ENCODE assay signal across 8 cellular contexts in genomic region chr1:46166521-46167462, GRCh38. TPM values are rescaled to one million over a fixed set of nuclear protein-coding genes. Genes with fewer than 3 reads are reported as not detected.
DNase-seq lines count a peak whose midpoint lies in the region; ATAC-seq and TF ChIP-seq lines count a peak whose summit lies in the region.

No MANE protein-coding gene starts in this region.

- H3K4me1 ChIP-seq in GM23248 (ENCODE audit: insufficient read depth) (no peaks in the 10 kb centered on the region; the same call in 1 of the 2 replicates), tibial artery (peaks cover 0 to 19% (median 10%) of the 10 kb centered on the region in 4 donors)

- no peaks in the 10 kb centered on the region for H3K9me3 Mint-ChIP-seq in natural killer cell

- H3K36me3 Mint-ChIP-seq in natural killer cell, result no peaks in the 10 kb centered on the region

- H3K4me3 Mint-ChIP-seq in natural killer cell, result peak overlapping the region; percentile 93

- H3K27ac ChIP-seq in GM23248 (no peak overlapping the region), tibial artery (peak overlapping the region; percentile 22 to 36)

- no peaks in the 10 kb centered on the region for H3F3A ChIP-seq in GM23248 (ENCODE audit: insufficient read depth)

- no peak for TF ChIP-seq CTCF in natural killer cell (IDR thresholded peaks at IDR 0.05)
- TF ChIP-seq CTCF in tibial artery (IDR thresholded peaks at IDR 0.05), result no peak

- H4K20me1 ChIP-seq in GM23248 (ENCODE audit: insufficient read depth), result no peaks in the 10 kb centered on the region

- H3K27ac Mint-ChIP-seq in natural killer cell, result peak overlapping the region; percentile 46 to 94

- H3K36me3 ChIP-seq in GM23248 (ENCODE audit: low read depth), result no peaks in the 10 kb centered on the region
- H3K36me3 ChIP-seq in tibial artery, result no peaks in the 10 kb centered on the region

- DNase-seq in GM23248 (peak; percentile 45), natural killer cell (peak; percentile 30), tibial artery (peak in 1 of 2 donors; percentile 78)
- DNase-seq in activated CD4-positive, alpha-beta T cell treated with anti-CD3 and anti-CD28 coated beads, Interleukin-2, amount 50 U/mL, for 1 hour, result peak; percentile 25
- peak; percentile 23 for DNase-seq in effector CD8-positive, alpha-beta T cell (lab: John Stamatoyannopoulos, UW)

- WGBS in GM23248 (ENCODE audit: low coverage in 1 of 2, low lambda C conversion rate in 2 of 2, missing lambda C conversion rate in 2 of 2), 2 experiments, result 23 to 24% methylated on average over 45 to 47 of the region's 47 CpGs

- peak overlapping the region; percentile 86 for H2AFZ ChIP-seq in GM23248

- ATAC-seq in natural killer cell (peak; percentile 59 to 75 (median 67)), GM18502 (IDR thresholded peaks at IDR 0.05; ENCODE audit: poor library complexity, unreplicated experiment) (no peak), HG03139 (IDR thresholded peaks at IDR 0.05; ENCODE audit: unreplicated experiment) (no peak), HG03280 (IDR thresholded peaks at IDR 0.05; ENCODE audit: unreplicated experiment) (no peak)

- H3K9me3 ChIP-seq in GM23248 (ENCODE audit: low read depth) (no peaks in the 10 kb centered on the region), tibial artery (no peaks in the 10 kb centered on the region)

- in situ Hi-C loops in GM23248 (cut with MboI), result no loop called here

- H3K4me3 ChIP-seq in GM23248, result peak overlapping the region; percentile 67
- H3K4me3 ChIP-seq in tibial artery, result peak overlapping the region; percentile 42 to 55

- H3K27me3 Mint-ChIP-seq in natural killer cell (ENCODE audit: low read depth in 2 of 2), result peaks cover 0 to 2% of the 10 kb centered on the region in 2 donors

- H3K4me2 ChIP-seq in GM23248 (ENCODE audit: unreplicated experiment), result peak overlapping the region; percentile 85

- H3K9me2 ChIP-seq in GM23248 (ENCODE audit: insufficient read depth), result no peaks in the 10 kb centered on the region

- no peaks in the 10 kb centered on the region for H3K79me2 ChIP-seq in GM23248 (ENCODE audit: insufficient read depth)

- peaks cover 13 to 19% of the 10 kb centered on the region in 2 donors for H3K4me1 Mint-ChIP-seq in natural killer cell

- 0 out of 2 replicates have a peak overlapping the region, but pooled peaks have one; percentile 35 for H3K9ac ChIP-seq in GM23248

- H3K27me3 ChIP-seq in GM23248 (replicated peaks; ENCODE audit: insufficient read depth) (peaks cover 4% of the 10 kb centered on the region), tibial artery (peaks cover 0 to 9% of the 10 kb centered on the region in 2 donors)

- intact Hi-C loops in natural killer cell (cut with micrococcal nuclease), result no loop called here
- intact Hi-C loops in tibial artery (cut with DNase I; ENCODE audit: low total_unique reads), result no loop called here

RNA-seq across cellular contexts. Expression of gene TSPAN1, which starts 8.1 kb away (rescaled TPM):
- total RNA-seq in GM23248 (2014; rRNA removed; shearing (Covaris generic)), result not detected in 2 replicates
- 0.38 and 0.70 TPM in 2 replicates for polyA plus RNA-seq in GM23248 (2016; fragmentation: Nextera tagmentation; extraction: Ambion mirVana)
- not detected for total RNA-seq in natural killer cell

RNA-seq across cellular contexts. Expression of gene P3R3URF, which starts 9.5 kb away (rescaled TPM):
- total RNA-seq in GM23248 (2014; rRNA removed; shearing (Covaris generic)), result not detected in 2 replicates
- not detected in 2 replicates for polyA plus RNA-seq in GM23248 (2016; fragmentation: Nextera tagmentation; extraction: Ambion mirVana)
- not detected for total RNA-seq in natural killer cell

RNA-seq across cellular contexts. Expression of gene POMGNT1, which starts 31.4 kb away (rescaled TPM):
- total RNA-seq in GM23248 (2014; rRNA removed; shearing (Covaris generic)), result 79.1 and 98.6 TPM in 2 replicates
- 57.6 and 58.9 TPM in 2 replicates for polyA plus RNA-seq in GM23248 (2016; fragmentation: Nextera tagmentation; extraction: Ambion mirVana)
- total RNA-seq in natural killer cell, result 10 to 100 TPM; 35.8 to 51.3 (median 47.0) TPM

RNA-seq across cellular contexts. Expression of gene PIK3R3, which starts 34.4 kb away (rescaled TPM):
- 0.76 and 1.9 TPM in 2 replicates for total RNA-seq in GM23248 (2014; rRNA removed; shearing (Covaris generic))
- polyA plus RNA-seq in GM23248 (2016; fragmentation: Nextera tagmentation; extraction: Ambion mirVana), result 1.3 and 1.6 TPM in 2 replicates
- total RNA-seq in natural killer cell, result 1 to 10 TPM; 5.2 to 6.2 (median 5.4) TPM

RNA-seq across cellular contexts. Expression of gene LURAP1, which starts 36.3 kb away (rescaled TPM):
- total RNA-seq in GM23248 (2014; rRNA removed; shearing (Covaris generic)), result 2.8 and 3.3 TPM in 2 replicates
- polyA plus RNA-seq in GM23248 (2016; fragmentation: Nextera tagmentation; extraction: Ambion mirVana), result 1.9 and 2.4 TPM in 2 replicates
- total RNA-seq in natural killer cell, result not detected

Comparison
In these comparisons a context has a peak if more than half of its experiments do, and no peak if none do; other contexts are left out.
1. ATAC-seq: peak in natural killer cell (3 of 3); none in GM18502 (single experiment), HG03139 (single experiment) and HG03280 (single experiment).